ENCODE assay signal across 1 cellular context in the genomic region with DNA sequence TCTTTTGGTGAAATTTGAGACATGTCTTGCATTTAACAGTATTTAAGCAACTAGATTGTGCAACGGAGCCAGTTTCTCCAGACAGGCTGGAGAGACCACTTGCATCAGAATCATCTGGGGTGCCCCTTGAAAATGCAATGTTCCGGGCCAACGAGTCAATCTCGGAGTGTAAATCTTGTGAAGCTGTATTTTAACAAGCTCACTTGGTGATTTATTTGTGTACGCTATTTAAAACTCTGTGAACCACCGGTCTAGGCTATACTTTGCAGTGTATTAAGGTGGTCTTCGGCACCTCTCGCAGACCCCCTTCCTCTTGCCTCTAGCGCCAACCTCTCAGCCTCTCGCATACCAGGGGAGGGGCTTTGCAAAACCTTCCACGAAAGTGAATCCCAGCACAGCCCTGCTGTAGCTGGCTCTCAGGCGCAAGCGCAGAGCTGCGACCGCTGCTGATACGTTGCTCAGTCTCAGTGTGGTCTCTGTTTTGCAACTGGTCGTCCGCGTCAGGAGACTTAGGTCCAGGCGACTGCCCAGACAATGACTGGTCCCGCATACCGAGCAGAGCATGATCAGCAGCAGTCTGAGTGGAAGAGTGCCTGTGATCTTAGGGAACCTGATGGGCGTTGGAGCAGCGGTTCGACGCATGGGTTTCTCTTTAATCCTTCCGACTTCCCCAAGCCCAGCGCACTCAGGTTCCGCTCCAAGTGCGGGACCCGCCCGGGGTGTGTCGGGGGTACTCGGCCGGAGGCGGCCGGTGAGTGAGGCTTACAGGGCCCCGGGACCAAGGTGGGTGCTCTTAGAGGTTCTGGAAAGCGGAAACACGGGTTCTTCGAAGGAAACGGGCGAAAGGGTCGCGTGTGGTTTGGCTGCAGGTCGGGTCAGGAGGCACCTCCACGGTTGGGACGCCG.
TF ChIP-seq lines count a peak whose summit lies in the region.

ZNF391 (plus strand) TSS at position 467 of the 905 bp plus-strand sequence. CDS start 11,612 bp downstream, outside the sequence.

TF ChIP-seq in H1, 55 proteins besides CTCF, POLR2A, EP300 and RAD21:
- TF ChIP-seq EGR1 (IDR thresholded peaks at IDR 0.05; ENCODE audit: borderline replicate concordance, low read depth, low read length) (no peak), YY1 (IDR thresholded peaks at IDR 0.05; ENCODE audit: low read depth, low read length) (0 out of 2 replicates have a peak, but pooled peaks have one; percentile 38), NANOG (IDR thresholded peaks at IDR 0.05; ENCODE audit: insufficient read depth, low read depth, low read length, poor library complexity, severe bottlenecking) (peak; percentile 8), MAFK (IDR thresholded peaks at IDR 0.05; ENCODE audit: low read depth, low read length) (no peak), SP4 (IDR thresholded peaks at IDR 0.05; ENCODE audit: low read length) (0 out of 2 replicates have a peak, but pooled peaks have one; percentile 52), TCF12 (IDR thresholded peaks at IDR 0.05; ENCODE audit: low read depth, low read length) (no peak), CBX5 (IDR thresholded peaks at IDR 0.05; ENCODE audit: low read depth, low read length) (no peak), CREB1 (IDR thresholded peaks at IDR 0.05) (peak; percentile 61), POLR2AphosphoS5 (IDR thresholded peaks at IDR 0.05; ENCODE audit: low read depth, low read length) (peak; percentile 96), KDM5A (IDR thresholded peaks at IDR 0.05; ENCODE audit: low read length) (peak; percentile 68; the same call in 1 of the 2 replicates), TAF7 (optimal IDR thresholded peaks at IDR 0.05; ENCODE audit: borderline replicate concordance, low read depth, low read length) (peak; percentile 79), SIX5 (IDR thresholded peaks at IDR 0.05; ENCODE audit: low read depth, low read length) (no peak), KDM1A (IDR thresholded peaks at IDR 0.05; ENCODE audit: borderline replicate concordance, low read length) (peak; percentile 33; the same call in 1 of the 2 replicates), FOSL1 (IDR thresholded peaks at IDR 0.05; ENCODE audit: insufficient read depth, low read depth, low read length) (no peak), KDM4A (IDR thresholded peaks at IDR 0.05; ENCODE audit: low read depth, low read length, severe bottlenecking) (peak; percentile 75), HDAC2 (IDR thresholded peaks at IDR 0.05; ENCODE audit: borderline replicate concordance in 1 of 2, low read depth in 2 of 2, low read length in 2 of 2) (peak in 1 of 2 experiments; percentile 44; a peak in 1 of 4 replicates), ASH2L (IDR thresholded peaks at IDR 0.05; ENCODE audit: low read length) (peak; percentile 94), TEAD4 (IDR thresholded peaks at IDR 0.05; ENCODE audit: low read depth, low read length) (peak; percentile 83), SP1 (IDR thresholded peaks at IDR 0.05; ENCODE audit: low read depth, low read length) (peak; percentile 36; the same call in 1 of the 2 replicates), PHF8 (conservative IDR thresholded peaks at IDR 0.05; ENCODE audit: low read depth, low read length) (peak; percentile 75), NRF1 (IDR thresholded peaks at IDR 0.05; ENCODE audit: low read depth, low read length) (peak; percentile 75), E2F6 (IDR thresholded peaks at IDR 0.05) (peak; percentile 45), CBX8 (IDR thresholded peaks at IDR 0.05; ENCODE audit: borderline replicate concordance, low read depth, low read length) (no peak), SIN3A (conservative IDR thresholded peaks at IDR 0.05 in 1 of 2, IDR thresholded peaks at IDR 0.05 in 1 of 2; ENCODE audit: low read depth in 1 of 2, low read length in 2 of 2) (peak in 1 of 2 experiments; percentile 81; a peak in 2 of 4 replicates), RNF2 (IDR thresholded peaks at IDR 0.05; ENCODE audit: borderline replicate concordance, low read depth, low read length, missing control alignments, poor library complexity, severe bottlenecking) (no peak), TAF1 (IDR thresholded peaks at IDR 0.05; ENCODE audit: low read depth, low read length) (peak; percentile 94), RBBP5 (IDR thresholded peaks at IDR 0.05; ENCODE audit: borderline replicate concordance, low read depth, low read length) (peak; percentile 95; the same call in 1 of the 2 replicates), GABPA (IDR thresholded peaks at IDR 0.05; ENCODE audit: borderline replicate concordance, insufficient read depth, low read length) (peak; percentile 59; the same call in 1 of the 2 replicates), GTF2F1 (IDR thresholded peaks at IDR 0.05; ENCODE audit: borderline replicate concordance, low read depth, low read length) (peak; percentile 70; the same call in 1 of the 2 replicates), TBP (IDR thresholded peaks at IDR 0.05; ENCODE audit: low read depth, low read length) (peak; percentile 88), CEBPB (IDR thresholded peaks at IDR 0.05; ENCODE audit: low read depth, low read length) (peak; percentile 66), SUZ12 (IDR thresholded peaks at IDR 0.05; ENCODE audit: low read length) (no peak), BCL11A (IDR thresholded peaks at IDR 0.05; ENCODE audit: low read depth in 2 of 2, low read length in 2 of 2) (no peak), JUN (IDR thresholded peaks at IDR 0.05; ENCODE audit: low read depth, low read length) (no peak), ZNF274 (IDR thresholded peaks at IDR 0.05; ENCODE audit: borderline replicate concordance, extremely low read depth, low read length) (no peak)
- TF ChIP-seq, protein P1, sequence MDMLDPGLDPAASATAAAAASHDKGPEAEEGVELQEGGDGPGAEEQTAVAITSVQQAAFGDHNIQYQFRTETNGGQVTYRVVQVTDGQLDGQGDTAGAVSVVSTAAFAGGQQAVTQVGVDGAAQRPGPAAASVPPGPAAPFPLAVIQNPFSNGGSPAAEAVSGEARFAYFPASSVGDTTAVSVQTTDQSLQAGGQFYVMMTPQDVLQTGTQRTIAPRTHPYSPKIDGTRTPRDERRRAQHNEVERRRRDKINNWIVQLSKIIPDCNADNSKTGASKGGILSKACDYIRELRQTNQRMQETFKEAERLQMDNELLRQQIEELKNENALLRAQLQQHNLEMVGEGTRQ (IDR thresholded peaks at IDR 0.05; ENCODE audit: low read length): no peak
- TF ChIP-seq, protein P2, sequence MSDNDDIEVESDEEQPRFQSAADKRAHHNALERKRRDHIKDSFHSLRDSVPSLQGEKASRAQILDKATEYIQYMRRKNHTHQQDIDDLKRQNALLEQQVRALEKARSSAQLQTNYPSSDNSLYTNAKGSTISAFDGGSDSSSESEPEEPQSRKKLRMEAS (IDR thresholded peaks at IDR 0.05): peak; percentile 66
- TF ChIP-seq, protein P3, sequence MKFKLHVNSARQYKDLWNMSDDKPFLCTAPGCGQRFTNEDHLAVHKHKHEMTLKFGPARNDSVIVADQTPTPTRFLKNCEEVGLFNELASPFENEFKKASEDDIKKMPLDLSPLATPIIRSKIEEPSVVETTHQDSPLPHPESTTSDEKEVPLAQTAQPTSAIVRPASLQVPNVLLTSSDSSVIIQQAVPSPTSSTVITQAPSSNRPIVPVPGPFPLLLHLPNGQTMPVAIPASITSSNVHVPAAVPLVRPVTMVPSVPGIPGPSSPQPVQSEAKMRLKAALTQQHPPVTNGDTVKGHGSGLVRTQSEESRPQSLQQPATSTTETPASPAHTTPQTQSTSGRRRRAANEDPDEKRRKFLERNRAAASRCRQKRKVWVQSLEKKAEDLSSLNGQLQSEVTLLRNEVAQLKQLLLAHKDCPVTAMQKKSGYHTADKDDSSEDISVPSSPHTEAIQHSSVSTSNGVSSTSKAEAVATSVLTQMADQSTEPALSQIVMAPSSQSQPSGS (IDR thresholded peaks at IDR 0.05; ENCODE audit: low read length): peak; percentile 79; the same call in 1 of the 2 replicates
